ENCODE assay signal across 25 cellular contexts in the genomic region with DNA sequence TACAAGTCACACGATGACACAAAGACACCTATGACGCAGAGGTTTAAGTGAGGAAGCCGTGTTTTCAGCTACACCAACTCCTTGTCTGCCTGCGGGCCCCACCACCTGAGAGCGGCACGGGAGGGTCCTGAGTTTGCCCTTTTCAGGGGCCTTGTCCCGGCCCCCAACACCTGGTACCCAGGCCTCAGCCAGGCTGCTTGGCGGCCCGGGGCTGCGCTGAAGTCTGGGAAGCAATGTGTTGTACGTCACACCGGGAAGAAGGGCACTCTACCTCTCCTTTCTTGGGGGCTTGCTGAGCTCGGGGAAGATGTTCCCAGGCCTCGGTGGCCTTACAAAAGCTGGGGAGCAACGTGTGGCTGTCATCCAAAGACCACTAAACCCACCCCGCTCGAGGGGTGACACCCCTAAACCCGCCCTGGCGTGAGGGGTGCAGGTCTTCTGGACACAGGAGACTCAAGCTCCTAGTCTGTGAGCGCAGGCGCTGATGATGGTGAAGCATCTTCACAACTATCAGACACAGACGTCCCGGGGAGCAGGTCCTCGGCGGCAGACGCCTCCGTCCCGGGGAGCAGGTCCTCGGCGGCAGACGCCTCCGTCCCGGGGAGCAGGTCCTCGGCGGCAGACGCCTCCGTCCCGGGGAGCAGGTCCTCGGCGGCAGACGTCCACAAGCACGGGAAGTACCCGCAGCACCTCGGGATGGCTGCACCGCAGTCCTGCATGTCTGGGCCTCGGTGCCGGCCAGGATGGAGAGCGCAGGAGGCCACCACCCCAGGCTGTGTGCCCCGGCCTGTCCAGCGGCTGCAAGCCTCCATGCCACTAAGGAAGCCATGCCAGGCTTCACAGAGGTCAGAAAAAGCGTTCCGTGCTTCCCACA. TPM values are rescaled to one million over a fixed set of nuclear protein-coding genes. Genes with fewer than 3 reads are reported as not detected.
DNase-seq lines count a peak whose midpoint lies in the region; ATAC-seq, FAIRE-seq and TF ChIP-seq lines count a peak whose summit lies in the region.
"Had no signal": no experiment of that assay in that cellular context is flagged by ENCODE, and none has a peak within 500 bp of the region (broad histone marks: within the 10 kb centered on the region; RNA-seq: fewer than 3 reads in every experiment).

No MANE protein-coding gene starts in this region.

- H3K9me3 ChIP-seq in right cardiac atrium (ENCODE audit: control insufficient read depth, low read length) (no peaks in the 10 kb centered on the region), kidney (ENCODE audit: control insufficient read depth in 1 of 2, low read length in 2 of 2) (no peaks in the 10 kb centered on the region), GM23248 (ENCODE audit: low read depth) (no peaks in the 10 kb centered on the region)
- H3K9me3 ChIP-seq: BLaER1 treated with 17β-estradiol and CSF1 and Interleukin-3, amounts not matched to agents 10 nM and 100 nM had no signal

- no peak overlapping the region for H3K4me3 ChIP-seq in right cardiac atrium (ENCODE audit: low read length)
- H3K4me3 ChIP-seq in kidney (ENCODE audit: low read length in 2 of 2): no peak overlapping the region
- no peak overlapping the region for H3K4me3 ChIP-seq in GM23248
- H3K4me3 ChIP-seq: BLaER1 treated with 17β-estradiol and CSF1 and Interleukin-3, amounts not matched to agents 10 nM and 100 nM; GM12878 had no signal

- no peak for ATAC-seq in left ventricle myocardium superior
- no peak for ATAC-seq in right cardiac atrium
- no peak for ATAC-seq in WTC11
- ATAC-seq in GM21717 (IDR thresholded peaks at IDR 0.05; ENCODE audit: unreplicated experiment): no peak
- ATAC-seq: GM12878, HCT116 had no signal

- no peaks in the 10 kb centered on the region for H4K20me1 ChIP-seq in GM23248 (ENCODE audit: insufficient read depth)

- no peaks in the 10 kb centered on the region for H3K27me3 Mint-ChIP-seq in WTC11 (ENCODE audit: low read depth)
- H3K27me3 Mint-ChIP-seq: CD4-positive, CD25-positive, alpha-beta regulatory T cell; CD8-positive, alpha-beta memory T cell had no signal

- H3K9ac ChIP-seq in kidney (ENCODE audit: low read length in 2 of 2): no peak overlapping the region
- no peak overlapping the region for H3K9ac ChIP-seq in GM23248
- H3K9ac ChIP-seq: BLaER1 treated with 17β-estradiol and CSF1 and Interleukin-3, amounts not matched to agents 10 nM and 100 nM had no signal

- intact Hi-C loops in left ventricle myocardium superior (cut with micrococcal nuclease) (no loop called here), right cardiac atrium (cut with DNase I) (no loop called here), kidney (cut with DNase I) (no loop called here), posterior vena cava (cut with DNase I) (no loop called here)

- H3K4me2 ChIP-seq in GM23248 (ENCODE audit: unreplicated experiment): no peak overlapping the region

- H2AFZ ChIP-seq in GM23248: no peak overlapping the region

- CTCF ChIA-PET in WTC11 (lab: Charles Lee): no interaction called here

- H3K36me3 ChIP-seq in kidney (ENCODE audit: control insufficient read depth in 1 of 2, insufficient read depth in 2 of 2, low read length in 2 of 2) (no peaks in the 10 kb centered on the region), GM23248 (ENCODE audit: low read depth) (no peaks in the 10 kb centered on the region)
- H3K36me3 ChIP-seq: BLaER1 treated with 17β-estradiol and CSF1 and Interleukin-3, amounts not matched to agents 10 nM and 100 nM had no signal

- FAIRE-seq in kidney (lab: Jason Lieb, UNC): no peak
- FAIRE-seq: GM12878, GM19239 had no signal

- no peaks in the 10 kb centered on the region for H3K4me1 ChIP-seq in right cardiac atrium (ENCODE audit: control insufficient read depth, insufficient read depth, low read length)
- H3K4me1 ChIP-seq in kidney (ENCODE audit: control insufficient read depth in 1 of 2, insufficient read depth in 1 of 2, low read depth in 1 of 2, low read length in 2 of 2): no peaks in the 10 kb centered on the region
- no peaks in the 10 kb centered on the region for H3K4me1 ChIP-seq in GM23248 (ENCODE audit: insufficient read depth)

- POLR2A ChIA-PET in WTC11 (lab: Charles Lee): interaction anchor here (0.6 kb wide), 1 partner anchor 420 kb away, joined by 3 read pairs; the partner anchor contains the start of gene PRAP1

- in situ Hi-C loops in GM23248 (cut with MboI): no loop called here

- H3K27ac ChIP-seq in right cardiac atrium (ENCODE audit: low read length) (no peak overlapping the region), kidney (ENCODE audit: low read depth in 2 of 2, low read length in 2 of 2) (no peak overlapping the region), GM23248 (no peak overlapping the region)
- H3K27ac ChIP-seq: BLaER1 treated with 17β-estradiol and CSF1 and Interleukin-3, amounts not matched to agents 10 nM and 100 nM; HL-60 had no signal

- no peaks in the 10 kb centered on the region for H3K79me2 ChIP-seq in GM23248 (ENCODE audit: insufficient read depth)

- H3K36me3 Mint-ChIP-seq in WTC11: no peaks in the 10 kb centered on the region
- H3K36me3 Mint-ChIP-seq: CD4-positive, CD25-positive, alpha-beta regulatory T cell; CD8-positive, alpha-beta memory T cell had no signal

- WGBS in right cardiac atrium: 89% methylated on average over 52 of the region's 52 CpGs
- WGBS in GM23248 (ENCODE audit: low coverage in 1 of 2, low lambda C conversion rate in 2 of 2, missing lambda C conversion rate in 2 of 2), 2 experiments: 64 to 69% methylated on average over 41 to 50 of the region's 52 CpGs

- H3K27ac Mint-ChIP-seq in WTC11: peak overlapping the region; percentile 85; the same call in 1 of the 2 replicates
- H3K27ac Mint-ChIP-seq: B cell; CD4-positive, CD25-positive, alpha-beta regulatory T cell; CD8-positive, alpha-beta memory T cell; HFFc6 had no signal

- H3F3A ChIP-seq in GM23248 (ENCODE audit: insufficient read depth): no peaks in the 10 kb centered on the region

- H3K9me3 Mint-ChIP-seq in WTC11: no peaks in the 10 kb centered on the region
- H3K9me3 Mint-ChIP-seq: CD4-positive, CD25-positive, alpha-beta regulatory T cell; CD8-positive, alpha-beta memory T cell; HFFc6 had no signal

- no peaks in the 10 kb centered on the region for H3K27me3 ChIP-seq in right cardiac atrium (ENCODE audit: control insufficient read depth, insufficient read depth)
- H3K27me3 ChIP-seq in GM23248 (replicated peaks; ENCODE audit: insufficient read depth): no peaks in the 10 kb centered on the region

- no peak overlapping the region for H3K4me3 Mint-ChIP-seq in WTC11
- H3K4me3 Mint-ChIP-seq: B cell; CD4-positive, CD25-positive, alpha-beta regulatory T cell; CD8-positive, alpha-beta memory T cell; HFFc6 had no signal

- no peaks in the 10 kb centered on the region for H3K9me2 ChIP-seq in GM23248 (ENCODE audit: insufficient read depth)

- TF ChIP-seq CTCF in WTC11 (IDR thresholded peaks at IDR 0.05) (no peak), kidney (IDR thresholded peaks at IDR 0.05; ENCODE audit: borderline replicate concordance, extremely low read depth, insufficient read depth) (no peak)

- no peaks in the 10 kb centered on the region for H3K4me1 Mint-ChIP-seq in WTC11
- H3K4me1 Mint-ChIP-seq: CD4-positive, CD25-positive, alpha-beta regulatory T cell had no signal

- DNase-seq in left ventricle myocardium superior (peak; percentile 16), right cardiac atrium (no peak), WTC11 (ENCODE audit: low spot score) (no peak), kidney (peak; percentile 68), posterior vena cava (ENCODE audit: low spot score) (peak; percentile 78), NCI-H345 (lab: John Stamatoyannopoulos, UW) (no peak), GM23248 (no peak)
- DNase-seq: CD4-positive, CD25-positive, alpha-beta regulatory T cell; CD8-positive, alpha-beta memory T cell; COR-L47; DMS 273 treated with DMSO at 0.1 percent for 48 hours; DMS53; DND-41; EL; GOT3; H7; HFFc6; IMR-90 had no signal

TF ChIP-seq in WTC11, 78 proteins besides CTCF, POLR2A, EP300 and RAD21:
- no peak for TF ChIP-seq FOXP1 (CRISPR knock-in tag; IDR thresholded peaks at IDR 0.05; ENCODE audit: borderline replicate concordance)
- TF ChIP-seq ERG (CRISPR knock-in tag; IDR thresholded peaks at IDR 0.05): no peak
- TF ChIP-seq ETV6 (CRISPR knock-in tag; IDR thresholded peaks at IDR 0.05): no peak
- TF ChIP-seq ATF1 (CRISPR knock-in tag; IDR thresholded peaks at IDR 0.05): no peak
- TF ChIP-seq, protein P1, sequence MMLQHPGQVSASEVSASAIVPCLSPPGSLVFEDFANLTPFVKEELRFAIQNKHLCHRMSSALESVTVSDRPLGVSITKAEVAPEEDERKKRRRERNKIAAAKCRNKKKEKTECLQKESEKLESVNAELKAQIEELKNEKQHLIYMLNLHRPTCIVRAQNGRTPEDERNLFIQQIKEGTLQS (CRISPR knock-in tag; conservative IDR thresholded peaks at IDR 0.05): no peak
- no peak for TF ChIP-seq OVOL2 (CRISPR knock-in tag; IDR thresholded peaks at IDR 0.05; ENCODE audit: borderline replicate concordance)
- TF ChIP-seq RELA (CRISPR knock-in tag; IDR thresholded peaks at IDR 0.05; ENCODE audit: borderline replicate concordance): no peak
- TF ChIP-seq SP1 (CRISPR knock-in tag; conservative IDR thresholded peaks at IDR 0.05): no peak

RNA-seq across cellular contexts. Expression of gene CFAP46, which starts 15.4 kb away (rescaled TPM):
- total RNA-seq in left ventricle myocardium superior (1.5 TPM), right cardiac atrium (1 to 10 TPM; 1.5 to 1.8 (median 1.7) TPM), WTC11 (2021) (2.9 to 3.4 TPM (median 3.3 TPM) in 3 replicates), kidney (8.3 TPM), posterior vena cava (under 1 TPM; 0.14 to 0.81 TPM)
- polyA plus RNA-seq in right cardiac atrium (1.00 TPM), kidney (ENCODE audit: insufficient read depth, low read depth, low replicate concordance) (3.8 TPM), GM23248 (2016; fragmentation: Nextera tagmentation; extraction: Ambion mirVana) (0.20 and 0.33 TPM in 2 replicates)
- total RNA-seq in GM23248 (2014; rRNA removed; shearing (Covaris generic)): 0.22 TPM in 1 of 2 replicates, not detected in the other
- total RNA-seq: B cell; CD4-positive, CD25-positive, alpha-beta regulatory T cell; GM12878 had no signal
- polyA plus RNA-seq: CD4-positive, CD25-positive, alpha-beta regulatory T cell; CD8-positive, alpha-beta memory T cell had no signal

Comparison
In these comparisons a context has a peak if more than half of its experiments do, and no peak if none do; other contexts are left out.
1. DNase-seq: peak in left ventricle myocardium superior (single experiment), kidney (single experiment) and posterior vena cava (single experiment); none in right cardiac atrium (0 of 3), WTC11 (single experiment), NCI-H345 (single experiment) and GM23248 (single experiment).